Comparison of ENCODE assay signal across 8 cellular contexts in the genomic region with DNA sequence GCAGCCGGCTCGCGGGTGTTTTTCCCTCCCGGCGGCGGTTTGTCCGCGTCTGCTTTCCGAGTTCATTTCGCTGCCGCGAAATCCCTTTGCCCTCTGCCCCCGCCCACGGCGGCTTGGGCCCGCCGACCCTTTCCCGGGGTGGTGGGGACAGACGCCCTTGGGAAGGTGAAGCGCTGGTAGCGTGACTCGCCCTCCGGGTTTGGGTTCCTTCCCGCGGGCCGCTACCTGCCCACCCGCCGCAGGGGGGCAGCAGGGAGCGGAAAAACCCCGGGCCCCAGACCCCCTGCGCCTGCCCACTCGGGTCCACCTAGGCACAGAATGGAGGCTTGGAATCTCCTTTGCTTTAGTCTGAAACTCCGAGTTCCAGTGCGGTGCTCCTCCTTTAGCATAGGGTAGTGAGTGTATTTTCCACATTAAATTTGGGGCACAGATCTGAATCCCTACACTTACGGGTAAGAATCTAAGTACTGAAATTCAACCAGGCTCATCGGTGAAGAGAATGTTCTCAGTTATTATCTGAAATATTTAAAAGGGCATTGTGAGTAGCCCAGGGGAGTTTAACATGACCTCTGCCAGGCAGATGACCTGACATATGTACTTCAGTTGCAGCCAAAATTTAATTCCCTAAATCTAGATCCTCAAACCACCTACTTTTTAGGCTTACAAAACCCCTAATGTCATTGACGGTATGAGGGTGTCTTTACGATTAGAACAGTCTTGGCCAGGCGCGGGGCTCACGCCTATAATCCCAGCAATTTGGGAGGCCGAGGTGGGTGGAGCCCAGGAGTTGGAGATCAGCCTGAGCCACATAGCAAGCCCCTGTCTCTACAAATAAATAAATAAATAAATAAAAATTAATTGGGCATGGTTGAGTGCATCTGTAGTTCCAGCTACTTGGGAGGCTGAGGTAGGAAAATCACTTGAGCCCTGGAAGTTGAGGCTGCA. TPM values are rescaled to one million over a fixed set of nuclear protein-coding genes. Genes with fewer than 3 reads are reported as not detected.
DNase-seq lines count a peak whose midpoint lies in the region; ATAC-seq and TF ChIP-seq lines count a peak whose summit lies in the region.

No MANE protein-coding gene starts in this region.

- DNase-seq in A172 (ENCODE audit: low spot score) (peak; percentile 38), NCI-H226 (peak; percentile 12), ecto neural progenitor cell (ENCODE audit: low spot score) (peak; percentile 86), mesenteric fat pad (ENCODE audit: low spot score) (peak; percentile 89)
- DNase-seq in activated CD4-positive, alpha-beta T cell treated with anti-CD3 and anti-CD28 coated beads, Interleukin-2, amount 10 ng/mL, durations not matched to agents 7 days and 5 days = peak; percentile 64
- DNase-seq in stimulated activated CD8-positive, alpha-beta memory T cell treated with anti-CD3 and anti-CD28 coated beads, Interleukin-15, amount 100 ng/mL, for 48 hours (ENCODE audit: low read depth in 2 of 2) = peak; percentile 55 to 69

- H3K9me3 Mint-ChIP-seq in activated CD4-positive, alpha-beta T cell treated with anti-CD3 and anti-CD28 coated beads, Interleukin-2, amount 10 ng/mL, durations not matched to agents 7 days and 5 days = no peaks in the 10 kb centered on the region

- H3K27me3 Mint-ChIP-seq in activated CD4-positive, alpha-beta T cell treated with anti-CD3 and anti-CD28 coated beads, Interleukin-2, amount 10 ng/mL, durations not matched to agents 7 days and 5 days = no peaks in the 10 kb centered on the region

- H3K36me3 Mint-ChIP-seq in activated CD4-positive, alpha-beta T cell treated with anti-CD3 and anti-CD28 coated beads, Interleukin-2, amount 10 ng/mL, durations not matched to agents 7 days and 5 days (ENCODE audit: low read depth) = peaks cover 40% of the 10 kb centered on the region

- TF ChIP-seq POLR2A in GM18505 (IDR thresholded peaks at IDR 0.05; ENCODE audit: borderline replicate concordance, extremely low read depth, insufficient read depth, insufficient read length) = no peak

- CTCF ChIA-PET in activated CD4-positive, alpha-beta T cell treated with anti-CD3 and anti-CD28 coated beads, Interleukin-2, amount 10 ng/mL, durations not matched to agents 7 days and 5 days (lab: Charles Lee) = interaction anchor here (1.2 to 1.3 kb wide), 2 partner anchors 13 to 14 kb away, joined by 3 to 4 read pairs; a partner anchor contains a TSS

- peak overlapping the region; percentile 92 for H3K27ac Mint-ChIP-seq in activated CD4-positive, alpha-beta T cell treated with anti-CD3 and anti-CD28 coated beads, Interleukin-2, amount 10 ng/mL, durations not matched to agents 7 days and 5 days

- peak overlapping the region; percentile 73 for H3K4me3 Mint-ChIP-seq in activated CD4-positive, alpha-beta T cell treated with anti-CD3 and anti-CD28 coated beads, Interleukin-2, amount 10 ng/mL, durations not matched to agents 7 days and 5 days

- ATAC-seq in GM18505 (IDR thresholded peaks at IDR 0.05; ENCODE audit: unreplicated experiment) = peak; percentile 43
- ATAC-seq in HG03025 (IDR thresholded peaks at IDR 0.05; ENCODE audit: low FRiP score, unreplicated experiment) = peak; percentile 49

- H3K4me1 Mint-ChIP-seq in activated CD4-positive, alpha-beta T cell treated with anti-CD3 and anti-CD28 coated beads, Interleukin-2, amount 10 ng/mL, durations not matched to agents 7 days and 5 days = peaks cover 36% of the 10 kb centered on the region

- POLR2A ChIA-PET in activated CD4-positive, alpha-beta T cell treated with anti-CD3 and anti-CD28 coated beads, Interleukin-2, amount 10 ng/mL, durations not matched to agents 7 days and 5 days (lab: Charles Lee) = no interaction called here

RNA-seq across cellular contexts. Expression of a gene that starts 1.0 kb away (rescaled TPM):
- 638 and 830 TPM in 2 replicates for total RNA-seq in A172 (2014; rRNA removed; shearing (Covaris generic))
- total RNA-seq in activated CD4-positive, alpha-beta T cell treated with anti-CD3 and anti-CD28 coated beads, Interleukin-2, amount 10 ng/mL, durations not matched to agents 7 days and 5 days = 100 to 1,000 TPM; 368 to 415 TPM
- 508 TPM for total RNA-seq in mesenteric fat pad

RNA-seq across cellular contexts. Expression of a gene that starts 13.9 kb away (rescaled TPM):
- 472 and 514 TPM in 2 replicates for total RNA-seq in A172 (2014; rRNA removed; shearing (Covaris generic))
- total RNA-seq in activated CD4-positive, alpha-beta T cell treated with anti-CD3 and anti-CD28 coated beads, Interleukin-2, amount 10 ng/mL, durations not matched to agents 7 days and 5 days = 100 to 1,000 TPM; 104 to 107 TPM
- total RNA-seq in mesenteric fat pad = 118 TPM

RNA-seq across cellular contexts. Expression of a gene that starts 46.6 kb away (rescaled TPM):
- total RNA-seq in A172 (2014; rRNA removed; shearing (Covaris generic)) = 50.6 and 74.3 TPM in 2 replicates
- 10 to 100 TPM; 43.6 to 58.5 TPM for total RNA-seq in activated CD4-positive, alpha-beta T cell treated with anti-CD3 and anti-CD28 coated beads, Interleukin-2, amount 10 ng/mL, durations not matched to agents 7 days and 5 days
- total RNA-seq in mesenteric fat pad = 99.6 TPM

Comparison
In these comparisons a context has a peak if more than half of its experiments do, and no peak if none do; other contexts are left out.
1. Peak in every context shown above with its lines: DNase-seq and ATAC-seq.
2. DNase-seq: peak in every context shown above with its lines; median percentile 89 in mesenteric fat pad; 86 in ecto neural progenitor cell; 64 in activated CD4-positive, alpha-beta T cell treated with anti-CD3 and anti-CD28 coated beads, Interleukin-2, amount 10 ng/mL, durations not matched to agents 7 days and 5 days; 62 in stimulated activated CD8-positive, alpha-beta memory T cell treated with anti-CD3 and anti-CD28 coated beads, Interleukin-15, amount 100 ng/mL, for 48 hours; 38 in A172; 12 in NCI-H226.